13 cellular contexts compared by ENCODE assay signal in genomic region chr1:233102381-233102780, GRCh38.
"Had no signal": no experiment of that assay in that cellular context is flagged by ENCODE, and none has a peak within 500 bp of the region (broad histone marks: within the 10 kb centered on the region; RNA-seq: fewer than 3 reads in every experiment).

No MANE protein-coding gene starts in this region.

- H3K27ac ChIP-seq: breast epithelium, foreskin keratinocyte, parathyroid adenoma, upper lobe of left lung had no signal

- H3K9me3 ChIP-seq: breast epithelium, upper lobe of left lung had no signal

- DNase-seq: activated CD4-positive, alpha-beta memory T cell treated with anti-CD3 and anti-CD28 coated beads for 36 hours; activated CD4-positive, CD25-positive, alpha-beta regulatory T cell treated with anti-CD3 and anti-CD28 coated beads, Interleukin-2, amount 50 U/mL, for 72 hours; activated gamma-delta T cell treated with Interleukin-2 at 50 U/mL for 16 hours; activated naive CD8-positive, alpha-beta T cell treated with anti-CD3 and anti-CD28 coated beads, Interleukin-2, amount 10 ng/mL, durations not matched to agents 7 days and 5 days; activated T-cell treated with anti-CD3 and anti-CD28 coated beads, Interleukin-2, amount 50 U/mL, for 4 hours; aorta; foreskin keratinocyte; naive thymus-derived CD4-positive, alpha-beta T cell; stimulated activated CD4-positive, alpha-beta T cell treated with anti-CD3 and anti-CD28 coated beads, Interleukin-4, amount 100 ng/mL, for 1 hour; upper lobe of left lung had no signal

- H3K79me2 ChIP-seq: parathyroid adenoma had no signal

- H3K36me3 ChIP-seq: breast epithelium, upper lobe of left lung had no signal

- H3K4me1 ChIP-seq: breast epithelium, parathyroid adenoma, upper lobe of left lung had no signal

- H2AFZ ChIP-seq: parathyroid adenoma had no signal

- H3K4me3 ChIP-seq: breast epithelium, upper lobe of left lung had no signal

- FAIRE-seq: endothelial cell of umbilical vein had no signal

- ATAC-seq: activated T-cell treated with anti-CD3 and anti-CD28 coated beads, Interleukin-2, amount 50 U/mL, for 4 hours; foreskin keratinocyte; naive thymus-derived CD4-positive, alpha-beta T cell had no signal

- H3K9ac ChIP-seq: parathyroid adenoma had no signal

- H3K27me3 ChIP-seq: breast epithelium, foreskin keratinocyte, upper lobe of left lung had no signal
